Comparison of ENCODE assay signal across 8 cellular contexts in the genomic region with DNA sequence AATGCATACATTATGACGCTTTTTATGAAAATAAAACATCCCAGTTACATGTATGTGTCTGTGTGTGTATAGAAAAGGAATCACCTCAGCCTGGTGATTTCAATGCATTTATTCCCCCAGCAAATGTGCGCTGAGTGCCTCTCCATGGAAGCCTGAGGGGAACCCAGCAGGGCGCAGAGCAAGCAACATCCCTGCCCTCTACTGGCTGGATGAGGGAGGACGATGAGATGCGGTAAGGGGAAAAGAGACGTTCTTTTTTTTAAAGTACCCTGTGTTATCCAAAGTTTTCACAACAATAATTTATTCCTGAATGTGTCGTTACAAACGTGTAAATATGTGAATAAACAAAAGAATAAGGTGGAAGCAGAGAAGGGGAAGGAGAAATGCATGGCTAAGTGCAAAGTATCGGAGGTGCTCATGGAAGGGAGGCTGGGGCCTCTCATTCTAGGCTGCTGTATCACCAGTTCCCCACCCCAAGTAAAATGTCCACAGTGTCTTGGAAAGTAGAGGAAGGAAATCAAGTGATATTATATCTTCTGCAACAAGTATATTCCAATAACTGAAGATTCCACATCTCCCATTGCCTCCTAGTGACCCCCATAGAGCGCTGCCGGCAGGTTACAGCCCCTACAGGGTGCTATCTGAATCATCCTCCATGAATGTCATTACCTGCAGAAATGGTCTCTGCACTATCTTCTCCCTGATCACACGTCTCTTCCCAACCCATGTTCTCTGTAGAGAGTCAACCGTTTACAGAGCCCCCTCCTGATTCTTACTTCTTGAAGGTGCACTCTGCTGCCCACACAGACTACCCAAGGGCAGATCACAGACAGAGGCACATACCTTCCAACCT. TPM values are rescaled to one million over a fixed set of nuclear protein-coding genes. Genes with fewer than 3 reads are reported as not detected.
DNase-seq lines count a peak whose midpoint lies in the region; ATAC-seq, FAIRE-seq and TF ChIP-seq lines count a peak whose summit lies in the region.

No MANE protein-coding gene starts in this region.

- no peak for FAIRE-seq in RCC 7860 (lab: Jason Lieb, UNC)

- no peaks in the 10 kb centered on the region for H3K36me3 Mint-ChIP-seq in activated CD4-positive, alpha-beta memory T cell treated with anti-CD3 and anti-CD28 coated beads for 36 hours
- H3K36me3 Mint-ChIP-seq in activated CD4-positive, alpha-beta memory T cell treated with anti-CD3 and anti-CD28 coated beads, Interleukin-2, amount 10 ng/mL, durations not matched to agents 7 days and 5 days (ENCODE audit: low read depth) = no peaks in the 10 kb centered on the region
- H3K36me3 Mint-ChIP-seq in nephron (ENCODE audit: low read depth) = no peaks in the 10 kb centered on the region

- H3K9me3 Mint-ChIP-seq in activated CD4-positive, alpha-beta memory T cell treated with anti-CD3 and anti-CD28 coated beads for 36 hours = no peaks in the 10 kb centered on the region
- H3K9me3 Mint-ChIP-seq in activated CD4-positive, alpha-beta memory T cell treated with anti-CD3 and anti-CD28 coated beads, Interleukin-2, amount 10 ng/mL, durations not matched to agents 7 days and 5 days = no peaks in the 10 kb centered on the region
- no peaks in the 10 kb centered on the region for H3K9me3 Mint-ChIP-seq in nephron

- no peaks in the 10 kb centered on the region for H3K4me1 Mint-ChIP-seq in activated CD4-positive, alpha-beta memory T cell treated with anti-CD3 and anti-CD28 coated beads for 36 hours (ENCODE audit: low read depth)
- no peaks in the 10 kb centered on the region for H3K4me1 Mint-ChIP-seq in activated CD4-positive, alpha-beta memory T cell treated with anti-CD3 and anti-CD28 coated beads, Interleukin-2, amount 10 ng/mL, durations not matched to agents 7 days and 5 days
- H3K4me1 Mint-ChIP-seq in nephron = peaks cover 8% of the 10 kb centered on the region

- CTCF ChIA-PET in activated CD4-positive, alpha-beta memory T cell treated with anti-CD3 and anti-CD28 coated beads for 36 hours (lab: Charles Lee) = interaction anchor here (1.0 kb wide), 1 partner anchor 142 kb away, joined by 4 read pairs; no protein-coding TSS in a partner anchor
- CTCF ChIA-PET in activated CD4-positive, alpha-beta memory T cell treated with anti-CD3 and anti-CD28 coated beads, Interleukin-2, amount 10 ng/mL, durations not matched to agents 7 days and 5 days (lab: Charles Lee) = interaction anchor here (1.0 kb wide), 1 partner anchor 8 kb away, joined by 3 read pairs; no protein-coding TSS in a partner anchor
- CTCF ChIA-PET in HEK293T (lab: Yijun Ruan, JAX) = no interaction called here

- DNase-seq in activated CD4-positive, alpha-beta memory T cell treated with anti-CD3 and anti-CD28 coated beads for 36 hours = peak; percentile 23
- no peak for DNase-seq in activated CD4-positive, alpha-beta memory T cell treated with anti-CD3 and anti-CD28 coated beads, Interleukin-2, amount 10 ng/mL, durations not matched to agents 7 days and 5 days
- peak; percentile 76 for DNase-seq in HEK293T (ENCODE audit: extremely low spot score)
- DNase-seq in RCC 7860 (ENCODE audit: low spot score) = peak; percentile 11
- DNase-seq in epithelial cell of esophagus (ENCODE audit: low read depth) = peak; percentile 58
- DNase-seq in DMS153 treated with DMSO at 0.1 percent for 48 hours (lab: John Stamatoyannopoulos, UW; ENCODE audit: unreplicated experiment) = no peak

- intact Hi-C loops in activated CD4-positive, alpha-beta memory T cell treated with anti-CD3 and anti-CD28 coated beads for 36 hours (cut with micrococcal nuclease) = no loop called here

- no peak overlapping the region for H3K27ac Mint-ChIP-seq in activated CD4-positive, alpha-beta memory T cell treated with anti-CD3 and anti-CD28 coated beads for 36 hours
- no peak overlapping the region for H3K27ac Mint-ChIP-seq in activated CD4-positive, alpha-beta memory T cell treated with anti-CD3 and anti-CD28 coated beads, Interleukin-2, amount 10 ng/mL, durations not matched to agents 7 days and 5 days
- H3K27ac Mint-ChIP-seq in nephron = no peak overlapping the region

- no peak for ATAC-seq in HG02678 (IDR thresholded peaks at IDR 0.05; ENCODE audit: unreplicated experiment)

- no peak overlapping the region for H3K4me3 ChIP-seq in epithelial cell of esophagus (ENCODE audit: low read length)

- POLR2A ChIA-PET in activated CD4-positive, alpha-beta memory T cell treated with anti-CD3 and anti-CD28 coated beads for 36 hours (lab: Charles Lee) = no interaction called here
- POLR2A ChIA-PET in activated CD4-positive, alpha-beta memory T cell treated with anti-CD3 and anti-CD28 coated beads, Interleukin-2, amount 10 ng/mL, durations not matched to agents 7 days and 5 days (lab: Charles Lee) = no interaction called here
- POLR2A ChIA-PET in HEK293T (lab: Yijun Ruan, JAX) = no interaction called here

- H3K4me3 Mint-ChIP-seq in activated CD4-positive, alpha-beta memory T cell treated with anti-CD3 and anti-CD28 coated beads for 36 hours = no peak overlapping the region
- no peak overlapping the region for H3K4me3 Mint-ChIP-seq in activated CD4-positive, alpha-beta memory T cell treated with anti-CD3 and anti-CD28 coated beads, Interleukin-2, amount 10 ng/mL, durations not matched to agents 7 days and 5 days
- no peak overlapping the region for H3K4me3 Mint-ChIP-seq in nephron

- TF ChIP-seq CTCF in epithelial cell of esophagus (IDR thresholded peaks at IDR 0.05; ENCODE audit: insufficient read depth, low read depth, low read length, missing control alignments) (peak; percentile 95), nephron (IDR thresholded peaks at IDR 0.05; ENCODE audit: unreplicated experiment in 3 of 3) (peak; percentile 61 to 66 (median 64))

- H3K27me3 Mint-ChIP-seq in activated CD4-positive, alpha-beta memory T cell treated with anti-CD3 and anti-CD28 coated beads for 36 hours = peaks cover 11% of the 10 kb centered on the region
- H3K27me3 Mint-ChIP-seq in activated CD4-positive, alpha-beta memory T cell treated with anti-CD3 and anti-CD28 coated beads, Interleukin-2, amount 10 ng/mL, durations not matched to agents 7 days and 5 days = peaks cover 23% of the 10 kb centered on the region
- H3K27me3 Mint-ChIP-seq in nephron (ENCODE audit: low read depth) = peaks cover 45% of the 10 kb centered on the region

TF ChIP-seq in HEK293T, 16 proteins besides CTCF, POLR2A, EP300 and RAD21:
- TF ChIP-seq TARDBP (IDR thresholded peaks at IDR 0.05) (no peak), FOXK2 (IDR thresholded peaks at IDR 0.05) (no peak), HDGF (IDR thresholded peaks at IDR 0.05; ENCODE audit: borderline replicate concordance) (no peak), SP1 (IDR thresholded peaks at IDR 0.05) (no peak)

RNA-seq across cellular contexts. Expression of gene ABLIM3, which starts 13.0 kb away (rescaled TPM):
- total RNA-seq in activated CD4-positive, alpha-beta memory T cell treated with anti-CD3 and anti-CD28 coated beads for 36 hours = under 1 TPM; 0.10 to 0.24 TPM
- under 1 TPM; 0.08 to 0.38 TPM for total RNA-seq in activated CD4-positive, alpha-beta memory T cell treated with anti-CD3 and anti-CD28 coated beads, Interleukin-2, amount 10 ng/mL, durations not matched to agents 7 days and 5 days

Comparison
In these comparisons a context has a peak if more than half of its experiments do, and no peak if none do; other contexts are left out.
1. DNase-seq: peak in activated CD4-positive, alpha-beta memory T cell treated with anti-CD3 and anti-CD28 coated beads for 36 hours (single experiment), HEK293T (single experiment), RCC 7860 (single experiment) and epithelial cell of esophagus (single experiment); none in activated CD4-positive, alpha-beta memory T cell treated with anti-CD3 and anti-CD28 coated beads, Interleukin-2, amount 10 ng/mL, durations not matched to agents 7 days and 5 days (single experiment) and DMS153 treated with DMSO at 0.1 percent for 48 hours (single experiment).